Comparison of ENCODE assay signal across 1 cellular context in the genomic region with DNA sequence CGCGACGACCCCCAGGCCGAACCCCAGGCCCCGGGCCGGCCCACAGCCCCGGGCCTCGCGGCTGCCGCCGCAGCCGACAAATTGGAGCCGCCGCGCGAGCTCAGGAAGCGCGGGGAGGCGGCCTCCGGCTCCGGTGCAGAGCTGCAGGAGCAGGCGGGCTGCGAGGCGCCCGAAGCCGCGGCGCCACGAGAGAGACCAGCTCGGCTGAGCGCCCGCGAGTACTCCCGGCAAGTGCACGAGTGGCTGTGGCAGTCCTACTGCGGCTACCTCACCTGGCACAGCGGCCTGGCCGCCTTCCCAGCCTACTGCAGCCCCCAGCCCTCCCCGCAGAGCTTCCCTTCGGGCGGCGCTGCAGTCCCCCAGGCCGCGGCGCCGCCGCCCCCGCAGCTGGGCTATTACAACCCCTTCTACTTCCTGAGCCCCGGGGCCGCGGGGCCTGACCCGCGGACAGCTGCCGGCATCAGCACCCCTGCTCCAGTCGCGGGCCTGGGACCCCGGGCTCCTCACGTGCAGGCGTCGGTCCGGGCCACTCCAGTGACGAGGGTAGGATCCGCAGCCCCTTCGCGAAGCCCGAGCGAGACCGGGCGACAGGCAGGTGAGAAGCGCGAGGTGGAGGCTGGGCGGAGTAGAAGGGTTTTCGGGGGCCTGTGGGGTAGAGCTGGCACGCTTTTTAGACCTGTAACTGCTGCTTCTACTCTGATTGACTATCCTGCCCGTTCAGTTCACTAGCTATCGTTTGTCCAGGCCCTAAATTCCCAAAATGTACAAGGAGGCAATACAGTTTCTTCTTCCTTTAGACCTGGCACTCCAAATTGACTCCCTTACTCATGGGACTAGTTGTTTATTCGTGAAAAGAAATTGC.
TF ChIP-seq lines count a peak whose summit lies in the region.

No MANE protein-coding gene starts in this region.

TF ChIP-seq in HepG2, 621 proteins besides CTCF, POLR2A, EP300 and RAD21 (continued from another document and continues in another):
- no peak for TF ChIP-seq KAT2B (IDR thresholded peaks at IDR 0.05; ENCODE audit: borderline replicate concordance, low read depth, low read length)
- no peak for TF ChIP-seq ZNF570 (CRISPR knock-in tag; IDR thresholded peaks at IDR 0.05; ENCODE audit: borderline replicate concordance)
- TF ChIP-seq, protein P1, sequence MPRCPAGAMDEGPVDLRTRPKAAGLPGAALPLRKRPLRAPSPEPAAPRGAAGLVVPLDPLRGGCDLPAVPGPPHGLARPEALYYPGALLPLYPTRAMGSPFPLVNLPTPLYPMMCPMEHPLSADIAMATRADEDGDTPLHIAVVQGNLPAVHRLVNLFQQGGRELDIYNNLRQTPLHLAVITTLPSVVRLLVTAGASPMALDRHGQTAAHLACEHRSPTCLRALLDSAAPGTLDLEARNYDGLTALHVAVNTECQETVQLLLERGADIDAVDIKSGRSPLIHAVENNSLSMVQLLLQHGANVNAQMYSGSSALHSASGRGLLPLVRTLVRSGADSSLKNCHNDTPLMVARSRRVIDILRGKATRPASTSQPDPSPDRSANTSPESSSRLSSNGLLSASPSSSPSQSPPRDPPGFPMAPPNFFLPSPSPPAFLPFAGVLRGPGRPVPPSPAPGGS (CRISPR knock-in tag; IDR thresholded peaks at IDR 0.05), result no peak
- TF ChIP-seq GTF3A (CRISPR knock-in tag; conservative IDR thresholded peaks at IDR 0.05), result no peak
- no peak; the same call in 1 of the 2 replicates for TF ChIP-seq ZIK1 (CRISPR knock-in tag; IDR thresholded peaks at IDR 0.05; ENCODE audit: borderline replicate concordance, low read depth)
- no peak for TF ChIP-seq SSRP1 (CRISPR knock-in tag; IDR thresholded peaks at IDR 0.05)
- TF ChIP-seq, protein P2, sequence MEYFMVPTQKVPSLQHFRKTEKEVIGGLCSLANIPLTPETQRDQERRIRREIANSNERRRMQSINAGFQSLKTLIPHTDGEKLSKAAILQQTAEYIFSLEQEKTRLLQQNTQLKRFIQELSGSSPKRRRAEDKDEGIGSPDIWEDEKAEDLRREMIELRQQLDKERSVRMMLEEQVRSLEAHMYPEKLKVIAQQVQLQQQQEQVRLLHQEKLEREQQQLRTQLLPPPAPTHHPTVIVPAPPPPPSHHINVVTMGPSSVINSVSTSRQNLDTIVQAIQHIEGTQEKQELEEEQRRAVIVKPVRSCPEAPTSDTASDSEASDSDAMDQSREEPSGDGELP (IDR thresholded peaks at IDR 0.05; ENCODE audit: borderline replicate concordance, low read depth), result peak; percentile 44; the same call in 1 of the 2 replicates
- no peak for TF ChIP-seq ZNF619 (CRISPR knock-in tag; IDR thresholded peaks at IDR 0.05)
- TF ChIP-seq ZNF550 (CRISPR knock-in tag; IDR thresholded peaks at IDR 0.05; ENCODE audit: borderline replicate concordance), result no peak
- no peak for TF ChIP-seq BORCS8-MEF2B (CRISPR knock-in tag; IDR thresholded peaks at IDR 0.05)
- no peak for TF ChIP-seq RORA (CRISPR knock-in tag; IDR thresholded peaks at IDR 0.05)
- no peak for TF ChIP-seq SMARCE1 (IDR thresholded peaks at IDR 0.05; ENCODE audit: borderline replicate concordance)
- no peak for TF ChIP-seq ZNF788 (CRISPR knock-in tag; IDR thresholded peaks at IDR 0.05; ENCODE audit: borderline replicate concordance)
- TF ChIP-seq, protein P3, sequence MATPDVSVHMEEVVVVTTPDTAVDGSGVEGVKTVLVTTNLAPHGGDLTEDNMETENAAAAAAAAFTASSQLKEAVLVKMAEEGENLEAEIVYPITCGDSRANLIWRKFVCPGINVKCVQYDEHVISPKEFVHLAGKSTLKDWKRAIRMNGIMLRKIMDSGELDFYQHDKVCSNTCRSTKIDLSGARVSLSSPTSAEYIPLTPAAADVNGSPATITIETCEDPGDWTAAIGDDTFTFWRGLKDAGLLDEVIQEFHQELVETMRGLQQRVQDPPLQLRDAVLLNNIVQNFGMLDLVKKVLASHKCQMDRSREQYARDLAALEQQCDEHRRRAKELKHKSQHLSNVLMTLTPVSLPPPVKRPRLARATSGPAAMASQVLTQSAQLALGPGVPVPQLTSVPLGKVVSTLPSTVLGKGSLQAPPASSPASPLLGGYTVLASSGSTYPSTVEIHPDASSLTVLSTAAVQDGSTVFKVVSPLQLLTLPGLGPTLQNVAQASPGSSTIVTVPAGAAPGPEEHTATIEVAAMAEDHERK (CRISPR knock-in tag; IDR thresholded peaks at IDR 0.05; ENCODE audit: low read depth), result no peak
- TF ChIP-seq ZC3H13 (CRISPR knock-in tag; IDR thresholded peaks at IDR 0.05), result peak; percentile 80
- TF ChIP-seq SRY (CRISPR knock-in tag; IDR thresholded peaks at IDR 0.05), result 0 out of 2 replicates have a peak, but pooled peaks have one; percentile 9
- no peak for TF ChIP-seq SRSF4 (IDR thresholded peaks at IDR 0.05; ENCODE audit: low read depth, low read length, poor library complexity, severe bottlenecking)
- no peak for TF ChIP-seq ZBTB1 (CRISPR knock-in tag; IDR thresholded peaks at IDR 0.05; ENCODE audit: borderline replicate concordance)
- no peak for TF ChIP-seq NPAS2 (CRISPR knock-in tag; IDR thresholded peaks at IDR 0.05; ENCODE audit: borderline replicate concordance)
- TF ChIP-seq NFATC3 (CRISPR knock-in tag; IDR thresholded peaks at IDR 0.05), result no peak
- TF ChIP-seq, protein P4, sequence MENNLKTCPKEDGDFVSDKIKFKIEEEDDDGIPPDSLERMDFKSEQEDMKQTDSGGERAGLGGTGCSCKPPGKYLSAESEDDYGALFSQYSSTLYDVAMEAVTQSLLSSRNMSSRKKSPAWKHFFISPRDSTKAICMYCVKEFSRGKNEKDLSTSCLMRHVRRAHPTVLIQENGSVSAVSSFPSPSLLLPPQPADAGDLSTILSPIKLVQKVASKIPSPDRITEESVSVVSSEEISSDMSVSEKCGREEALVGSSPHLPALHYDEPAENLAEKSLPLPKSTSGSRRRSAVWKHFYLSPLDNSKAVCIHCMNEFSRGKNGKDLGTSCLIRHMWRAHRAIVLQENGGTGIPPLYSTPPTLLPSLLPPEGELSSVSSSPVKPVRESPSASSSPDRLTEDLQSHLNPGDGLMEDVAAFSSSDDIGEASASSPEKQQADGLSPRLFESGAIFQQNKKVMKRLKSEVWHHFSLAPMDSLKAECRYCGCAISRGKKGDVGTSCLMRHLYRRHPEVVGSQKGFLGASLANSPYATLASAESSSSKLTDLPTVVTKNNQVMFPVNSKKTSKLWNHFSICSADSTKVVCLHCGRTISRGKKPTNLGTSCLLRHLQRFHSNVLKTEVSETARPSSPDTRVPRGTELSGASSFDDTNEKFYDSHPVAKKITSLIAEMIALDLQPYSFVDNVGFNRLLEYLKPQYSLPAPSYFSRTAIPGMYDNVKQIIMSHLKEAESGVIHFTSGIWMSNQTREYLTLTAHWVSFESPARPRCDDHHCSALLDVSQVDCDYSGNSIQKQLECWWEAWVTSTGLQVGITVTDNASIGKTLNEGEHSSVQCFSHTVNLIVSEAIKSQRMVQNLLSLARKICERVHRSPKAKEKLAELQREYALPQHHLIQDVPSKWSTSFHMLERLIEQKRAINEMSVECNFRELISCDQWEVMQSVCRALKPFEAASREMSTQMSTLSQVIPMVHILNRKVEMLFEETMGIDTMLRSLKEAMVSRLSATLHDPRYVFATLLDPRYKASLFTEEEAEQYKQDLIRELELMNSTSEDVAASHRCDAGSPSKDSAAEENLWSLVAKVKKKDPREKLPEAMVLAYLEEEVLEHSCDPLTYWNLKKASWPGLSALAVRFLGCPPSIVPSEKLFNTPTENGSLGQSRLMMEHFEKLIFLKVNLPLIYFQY (CRISPR knock-in tag; IDR thresholded peaks at IDR 0.05; ENCODE audit: borderline replicate concordance), result no peak
- peak; percentile 75 for TF ChIP-seq ZSCAN21 (CRISPR knock-in tag; IDR thresholded peaks at IDR 0.05; ENCODE audit: borderline replicate concordance)
- TF ChIP-seq U2AF1 (optimal IDR thresholded peaks at IDR 0.05; ENCODE audit: low read depth, low read length), result peak; percentile 16
- no peak for TF ChIP-seq TBX2 (CRISPR knock-in tag; IDR thresholded peaks at IDR 0.05; ENCODE audit: borderline replicate concordance)
- TF ChIP-seq TOE1 (CRISPR knock-in tag; IDR thresholded peaks at IDR 0.05), result no peak
- TF ChIP-seq, protein P5, sequence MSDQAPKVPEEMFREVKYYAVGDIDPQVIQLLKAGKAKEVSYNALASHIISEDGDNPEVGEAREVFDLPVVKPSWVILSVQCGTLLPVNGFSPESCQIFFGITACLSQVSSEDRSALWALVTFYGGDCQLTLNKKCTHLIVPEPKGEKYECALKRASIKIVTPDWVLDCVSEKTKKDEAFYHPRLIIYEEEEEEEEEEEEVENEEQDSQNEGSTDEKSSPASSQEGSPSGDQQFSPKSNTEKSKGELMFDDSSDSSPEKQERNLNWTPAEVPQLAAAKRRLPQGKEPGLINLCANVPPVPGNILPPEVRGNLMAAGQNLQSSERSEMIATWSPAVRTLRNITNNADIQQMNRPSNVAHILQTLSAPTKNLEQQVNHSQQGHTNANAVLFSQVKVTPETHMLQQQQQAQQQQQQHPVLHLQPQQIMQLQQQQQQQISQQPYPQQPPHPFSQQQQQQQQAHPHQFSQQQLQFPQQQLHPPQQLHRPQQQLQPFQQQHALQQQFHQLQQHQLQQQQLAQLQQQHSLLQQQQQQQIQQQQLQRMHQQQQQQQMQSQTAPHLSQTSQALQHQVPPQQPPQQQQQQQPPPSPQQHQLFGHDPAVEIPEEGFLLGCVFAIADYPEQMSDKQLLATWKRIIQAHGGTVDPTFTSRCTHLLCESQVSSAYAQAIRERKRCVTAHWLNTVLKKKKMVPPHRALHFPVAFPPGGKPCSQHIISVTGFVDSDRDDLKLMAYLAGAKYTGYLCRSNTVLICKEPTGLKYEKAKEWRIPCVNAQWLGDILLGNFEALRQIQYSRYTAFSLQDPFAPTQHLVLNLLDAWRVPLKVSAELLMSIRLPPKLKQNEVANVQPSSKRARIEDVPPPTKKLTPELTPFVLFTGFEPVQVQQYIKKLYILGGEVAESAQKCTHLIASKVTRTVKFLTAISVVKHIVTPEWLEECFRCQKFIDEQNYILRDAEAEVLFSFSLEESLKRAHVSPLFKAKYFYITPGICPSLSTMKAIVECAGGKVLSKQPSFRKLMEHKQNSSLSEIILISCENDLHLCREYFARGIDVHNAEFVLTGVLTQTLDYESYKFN (CRISPR knock-in tag; conservative IDR thresholded peaks at IDR 0.05), result no peak
- TF ChIP-seq SATB2 (CRISPR knock-in tag; IDR thresholded peaks at IDR 0.05), result peak; percentile 21
- no peak for TF ChIP-seq SIN3B (IDR thresholded peaks at IDR 0.05; ENCODE audit: low read length)
- TF ChIP-seq JARID2 (CRISPR knock-in tag; IDR thresholded peaks at IDR 0.05; ENCODE audit: insufficient replicate concordance), result no peak
- no peak for TF ChIP-seq NFIB (CRISPR knock-in tag; IDR thresholded peaks at IDR 0.05; ENCODE audit: borderline replicate concordance)
- TF ChIP-seq, protein P6, sequence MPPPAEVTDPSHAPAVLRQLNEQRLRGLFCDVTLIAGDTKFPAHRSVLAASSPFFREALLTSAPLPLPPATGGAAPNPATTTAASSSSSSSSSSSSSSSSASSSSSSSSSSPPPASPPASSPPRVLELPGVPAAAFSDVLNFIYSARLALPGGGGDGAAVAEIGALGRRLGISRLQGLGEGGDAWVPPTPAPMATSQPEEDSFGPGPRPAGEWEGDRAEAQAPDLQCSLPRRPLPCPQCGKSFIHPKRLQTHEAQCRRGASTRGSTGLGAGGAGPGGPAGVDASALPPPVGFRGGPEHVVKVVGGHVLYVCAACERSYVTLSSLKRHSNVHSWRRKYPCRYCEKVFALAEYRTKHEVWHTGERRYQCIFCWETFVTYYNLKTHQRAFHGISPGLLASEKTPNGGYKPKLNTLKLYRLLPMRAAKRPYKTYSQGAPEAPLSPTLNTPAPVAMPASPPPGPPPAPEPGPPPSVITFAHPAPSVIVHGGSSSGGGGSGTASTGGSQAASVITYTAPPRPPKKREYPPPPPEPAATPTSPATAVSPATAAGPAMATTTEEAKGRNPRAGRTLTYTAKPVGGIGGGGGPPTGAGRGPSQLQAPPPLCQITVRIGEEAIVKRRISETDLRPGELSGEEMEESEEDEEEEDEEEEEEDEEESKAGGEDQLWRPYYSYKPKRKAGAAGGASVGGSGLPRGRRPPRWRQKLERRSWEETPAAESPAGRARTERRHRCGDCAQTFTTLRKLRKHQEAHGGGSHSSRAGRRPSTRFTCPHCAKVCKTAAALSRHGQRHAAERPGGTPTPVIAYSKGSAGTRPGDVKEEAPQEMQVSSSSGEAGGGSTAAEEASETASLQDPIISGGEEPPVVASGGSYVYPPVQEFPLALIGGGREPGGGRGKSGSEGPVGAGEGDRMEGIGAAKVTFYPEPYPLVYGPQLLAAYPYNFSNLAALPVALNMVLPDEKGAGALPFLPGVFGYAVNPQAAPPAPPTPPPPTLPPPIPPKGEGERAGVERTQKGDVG (CRISPR knock-in tag; IDR thresholded peaks at IDR 0.05; ENCODE audit: borderline replicate concordance), result no peak
- TF ChIP-seq, protein P7, sequence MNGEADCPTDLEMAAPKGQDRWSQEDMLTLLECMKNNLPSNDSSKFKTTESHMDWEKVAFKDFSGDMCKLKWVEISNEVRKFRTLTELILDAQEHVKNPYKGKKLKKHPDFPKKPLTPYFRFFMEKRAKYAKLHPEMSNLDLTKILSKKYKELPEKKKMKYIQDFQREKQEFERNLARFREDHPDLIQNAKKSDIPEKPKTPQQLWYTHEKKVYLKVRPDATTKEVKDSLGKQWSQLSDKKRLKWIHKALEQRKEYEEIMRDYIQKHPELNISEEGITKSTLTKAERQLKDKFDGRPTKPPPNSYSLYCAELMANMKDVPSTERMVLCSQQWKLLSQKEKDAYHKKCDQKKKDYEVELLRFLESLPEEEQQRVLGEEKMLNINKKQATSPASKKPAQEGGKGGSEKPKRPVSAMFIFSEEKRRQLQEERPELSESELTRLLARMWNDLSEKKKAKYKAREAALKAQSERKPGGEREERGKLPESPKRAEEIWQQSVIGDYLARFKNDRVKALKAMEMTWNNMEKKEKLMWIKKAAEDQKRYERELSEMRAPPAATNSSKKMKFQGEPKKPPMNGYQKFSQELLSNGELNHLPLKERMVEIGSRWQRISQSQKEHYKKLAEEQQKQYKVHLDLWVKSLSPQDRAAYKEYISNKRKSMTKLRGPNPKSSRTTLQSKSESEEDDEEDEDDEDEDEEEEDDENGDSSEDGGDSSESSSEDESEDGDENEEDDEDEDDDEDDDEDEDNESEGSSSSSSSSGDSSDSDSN (CRISPR knock-in tag; IDR thresholded peaks at IDR 0.05), result peak; percentile 94
- no peak for TF ChIP-seq ZNF839 (CRISPR knock-in tag; IDR thresholded peaks at IDR 0.05; ENCODE audit: borderline replicate concordance)
- no peak for TF ChIP-seq ZNF34 (CRISPR knock-in tag; IDR thresholded peaks at IDR 0.05; ENCODE audit: borderline replicate concordance)
- TF ChIP-seq, protein P8, sequence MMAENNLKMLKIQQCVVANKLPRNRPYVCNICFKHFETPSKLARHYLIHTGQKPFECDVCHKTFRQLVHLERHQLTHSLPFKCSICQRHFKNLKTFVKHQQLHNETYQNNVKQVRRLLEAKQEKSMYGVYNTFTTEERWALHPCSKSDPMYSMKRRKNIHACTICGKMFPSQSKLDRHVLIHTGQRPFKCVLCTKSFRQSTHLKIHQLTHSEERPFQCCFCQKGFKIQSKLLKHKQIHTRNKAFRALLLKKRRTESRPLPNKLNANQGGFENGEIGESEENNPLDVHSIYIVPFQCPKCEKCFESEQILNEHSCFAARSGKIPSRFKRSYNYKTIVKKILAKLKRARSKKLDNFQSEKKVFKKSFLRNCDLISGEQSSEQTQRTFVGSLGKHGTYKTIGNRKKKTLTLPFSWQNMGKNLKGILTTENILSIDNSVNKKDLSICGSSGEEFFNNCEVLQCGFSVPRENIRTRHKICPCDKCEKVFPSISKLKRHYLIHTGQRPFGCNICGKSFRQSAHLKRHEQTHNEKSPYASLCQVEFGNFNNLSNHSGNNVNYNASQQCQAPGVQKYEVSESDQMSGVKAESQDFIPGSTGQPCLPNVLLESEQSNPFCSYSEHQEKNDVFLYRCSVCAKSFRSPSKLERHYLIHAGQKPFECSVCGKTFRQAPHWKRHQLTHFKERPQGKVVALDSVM (CRISPR knock-in tag; IDR thresholded peaks at IDR 0.05), result no peak
- no peak for TF ChIP-seq CHD2 (IDR thresholded peaks at IDR 0.05; ENCODE audit: low read depth, low read length)
- peak; percentile 78 for TF ChIP-seq ZNF883 (CRISPR knock-in tag; IDR thresholded peaks at IDR 0.05; ENCODE audit: not compliant biosample characterization)
